Comparison of ENCODE assay signal across 8 cellular contexts in genomic region chr17:82698974-82699442, GRCh38. TPM values are rescaled to one million over a fixed set of nuclear protein-coding genes. Genes with fewer than 3 reads are reported as not detected.
DNase-seq lines count a peak whose midpoint lies in the region; ATAC-seq, FAIRE-seq and TF ChIP-seq lines count a peak whose summit lies in the region.

No MANE protein-coding gene starts in this region.

- no peak for TF ChIP-seq CTCF in CD8-positive, alpha-beta T cell (IDR thresholded peaks at IDR 0.05)
- TF ChIP-seq CTCF in HFFc6 (IDR thresholded peaks at IDR 0.05) (no peak), kidney epithelial cell (IDR thresholded peaks at IDR 0.05; ENCODE audit: insufficient read depth, low read length, poor library complexity, severe bottlenecking) (no peak), thyroid gland (IDR thresholded peaks at IDR 0.05) (no peak)

- H3K4me3 ChIP-seq in CD8-positive, alpha-beta T cell (ENCODE audit: low read depth, low read length), result peak overlapping the region; percentile 86
- H3K4me3 ChIP-seq in kidney epithelial cell (ENCODE audit: low read depth, low read length) (peak overlapping the region; percentile 62), thyroid gland (replicated peaks in 1 of 3) (peak overlapping the region in 2 of 3 donors; percentile 33 to 80)

- no peak for ATAC-seq in CD8-positive, alpha-beta T cell

- peaks cover 2% of the 10 kb centered on the region for H3K27me3 Mint-ChIP-seq in CD8-positive, alpha-beta T cell (ENCODE audit: low read depth)
- peaks cover 7% of the 10 kb centered on the region for H3K27me3 Mint-ChIP-seq in HFFc6 (ENCODE audit: insufficient read depth)
- H3K27me3 Mint-ChIP-seq in activated CD4-positive, alpha-beta memory T cell treated with anti-CD3 and anti-CD28 coated beads, Interleukin-2, amount 10 ng/mL, durations not matched to agents 7 days and 5 days, result peaks cover 21% of the 10 kb centered on the region

- POLR2A ChIA-PET in CD8-positive, alpha-beta T cell (lab: Charles Lee), result no interaction called here
- POLR2A ChIA-PET in activated CD4-positive, alpha-beta memory T cell treated with anti-CD3 and anti-CD28 coated beads, Interleukin-2, amount 10 ng/mL, durations not matched to agents 7 days and 5 days (lab: Charles Lee), result interaction anchor here (1.0 kb wide), 1 partner anchor 18 kb away, joined by 3 read pairs; no protein-coding TSS in a partner anchor

- WGBS in thyroid gland, 2 donors, result 6 to 50% methylated on average over 1 to 17 of the region's 45 CpGs

- peak overlapping the region; percentile 85 for H3K4me3 Mint-ChIP-seq in CD8-positive, alpha-beta T cell
- peak overlapping the region; percentile 86 for H3K4me3 Mint-ChIP-seq in HFFc6
- peak overlapping the region; percentile 73 for H3K4me3 Mint-ChIP-seq in activated CD4-positive, alpha-beta memory T cell treated with anti-CD3 and anti-CD28 coated beads, Interleukin-2, amount 10 ng/mL, durations not matched to agents 7 days and 5 days

- CTCF ChIA-PET in CD8-positive, alpha-beta T cell (lab: Charles Lee), result no interaction called here
- CTCF ChIA-PET in activated CD4-positive, alpha-beta memory T cell treated with anti-CD3 and anti-CD28 coated beads, Interleukin-2, amount 10 ng/mL, durations not matched to agents 7 days and 5 days (lab: Charles Lee), result interaction anchor here (0.6 kb wide), 1 partner anchor 745 kb away, joined by 3 read pairs; no protein-coding TSS in a partner anchor

- no peak for DNase-seq in CD8-positive, alpha-beta T cell
- DNase-seq in HFFc6, result no peak
- no peak for DNase-seq in activated CD4-positive, alpha-beta memory T cell treated with anti-CD3 and anti-CD28 coated beads, Interleukin-2, amount 10 ng/mL, durations not matched to agents 7 days and 5 days
- DNase-seq in kidney epithelial cell (ENCODE audit: low read depth), result no peak
- DNase-seq in thyroid gland, result no peak
- DNase-seq in NCI-H187 (lab: John Stamatoyannopoulos, UW), result no peak
- DNase-seq in frontal cortex (ENCODE audit: low spot score in 2 of 2), result no peak
- no peak for DNase-seq in AG20443 (ENCODE audit: low spot score)

- TF ChIP-seq POLR2A in thyroid gland (IDR thresholded peaks at IDR 0.05), result no peak

- no peak overlapping the region for H3K27ac Mint-ChIP-seq in CD8-positive, alpha-beta T cell
- no peak overlapping the region for H3K27ac Mint-ChIP-seq in HFFc6
- H3K27ac Mint-ChIP-seq in activated CD4-positive, alpha-beta memory T cell treated with anti-CD3 and anti-CD28 coated beads, Interleukin-2, amount 10 ng/mL, durations not matched to agents 7 days and 5 days, result no peak overlapping the region

- peaks cover 6% of the 10 kb centered on the region for H3K36me3 Mint-ChIP-seq in CD8-positive, alpha-beta T cell
- peaks cover 14% of the 10 kb centered on the region for H3K36me3 Mint-ChIP-seq in HFFc6 (ENCODE audit: low read depth)
- H3K36me3 Mint-ChIP-seq in activated CD4-positive, alpha-beta memory T cell treated with anti-CD3 and anti-CD28 coated beads, Interleukin-2, amount 10 ng/mL, durations not matched to agents 7 days and 5 days (ENCODE audit: low read depth), result peaks cover 6% of the 10 kb centered on the region

- H3K27me3 ChIP-seq in CD8-positive, alpha-beta T cell (ENCODE audit: insufficient read depth, low read length), result no peaks in the 10 kb centered on the region
- peaks cover 10% of the 10 kb centered on the region for H3K27me3 ChIP-seq in kidney epithelial cell (ENCODE audit: control insufficient read depth, insufficient read depth, low read length)
- H3K27me3 ChIP-seq in thyroid gland, result no peaks in the 10 kb centered on the region

- peak overlapping the region; percentile 33 for H3K27ac ChIP-seq in CD8-positive, alpha-beta T cell (ENCODE audit: low read depth, low read length)
- no peak overlapping the region for H3K27ac ChIP-seq in thyroid gland

- H3K4me1 ChIP-seq in CD8-positive, alpha-beta T cell (ENCODE audit: insufficient read depth, low read length), result peaks cover 17% of the 10 kb centered on the region
- peaks cover 7 to 16% of the 10 kb centered on the region in 2 donors for H3K4me1 ChIP-seq in thyroid gland

- peaks cover 6% of the 10 kb centered on the region for H3K9me3 ChIP-seq in CD8-positive, alpha-beta T cell (ENCODE audit: low read length)
- no peaks in the 10 kb centered on the region for H3K9me3 ChIP-seq in thyroid gland

- H3K9me3 Mint-ChIP-seq in CD8-positive, alpha-beta T cell, result peaks cover 5% of the 10 kb centered on the region
- peaks cover 21% of the 10 kb centered on the region for H3K9me3 Mint-ChIP-seq in HFFc6
- H3K9me3 Mint-ChIP-seq in activated CD4-positive, alpha-beta memory T cell treated with anti-CD3 and anti-CD28 coated beads, Interleukin-2, amount 10 ng/mL, durations not matched to agents 7 days and 5 days, result peaks cover 7% of the 10 kb centered on the region

- intact Hi-C loops in CD8-positive, alpha-beta T cell (cut with DNase I, micrococcal nuclease), result loop anchor here (1.0 to 5.0 kb wide), 7 partner anchors 17 to 867 kb away; partner anchors contain the start of genes FN3KRP (in 2 of the 2), MCRIP1 (in 1 of the 2), NARF (in 1 of the 2) and TBCD (in 1 of the 2)
- intact Hi-C loops in thyroid gland (cut with DNase I), result loop anchor here (2.0 kb wide), 1 partner anchor 18 kb away; the partner anchor contains the start of gene FN3KRP

- H3K36me3 ChIP-seq in CD8-positive, alpha-beta T cell (ENCODE audit: insufficient read depth, low read length), result no peaks in the 10 kb centered on the region
- H3K36me3 ChIP-seq in kidney epithelial cell (ENCODE audit: control insufficient read depth, insufficient read depth, low read length) (no peaks in the 10 kb centered on the region), thyroid gland (no peaks in the 10 kb centered on the region)

- peaks cover 18% of the 10 kb centered on the region for H3K4me1 Mint-ChIP-seq in CD8-positive, alpha-beta T cell (ENCODE audit: low read depth)
- H3K4me1 Mint-ChIP-seq in HFFc6 (ENCODE audit: low read depth), result peaks cover 6% of the 10 kb centered on the region; the same call in 1 of the 2 replicates
- peaks cover 12% of the 10 kb centered on the region for H3K4me1 Mint-ChIP-seq in activated CD4-positive, alpha-beta memory T cell treated with anti-CD3 and anti-CD28 coated beads, Interleukin-2, amount 10 ng/mL, durations not matched to agents 7 days and 5 days

- no peak for FAIRE-seq in frontal cortex (lab: Jason Lieb, UNC)

RNA-seq across cellular contexts. Expression of gene RAB40B, which starts 0.5 kb away (rescaled TPM):
- 1 to 10 TPM; 1.1 to 1.2 TPM for total RNA-seq in CD8-positive, alpha-beta T cell
- 10 to 100 TPM in 2 of 6 experiments, 1 to 10 TPM in 4; 8.0 to 14.8 (median 9.3) TPM for total RNA-seq in HFFc6 (2021; fragmentation: NEBNext Ultra II Directional; extraction: Animal tissue kit (Norgen Biotek cat#: 25700))
- 1 to 10 TPM; 1.4 to 2.0 TPM for total RNA-seq in activated CD4-positive, alpha-beta memory T cell treated with anti-CD3 and anti-CD28 coated beads, Interleukin-2, amount 10 ng/mL, durations not matched to agents 7 days and 5 days
- 5.3 and 7.3 TPM in 2 replicates for total RNA-seq in kidney epithelial cell
- 10 to 100 TPM in 2 of 4 donors, 1 to 10 TPM in 2; 6.2 to 19.3 (median 11.3) TPM for total RNA-seq in thyroid gland
- total RNA-seq in frontal cortex, result 18.3 TPM

RNA-seq across cellular contexts. Expression of gene FN3KRP, which starts 17.5 kb away (rescaled TPM):
- 10 to 100 TPM; 29.3 to 30.9 TPM for total RNA-seq in CD8-positive, alpha-beta T cell
- total RNA-seq in HFFc6 (2021; fragmentation: NEBNext Ultra II Directional; extraction: Animal tissue kit (Norgen Biotek cat#: 25700)), result 10 to 100 TPM; 27.7 to 36.3 (median 33.7) TPM
- 10 to 100 TPM; 30.4 to 32.1 TPM for total RNA-seq in activated CD4-positive, alpha-beta memory T cell treated with anti-CD3 and anti-CD28 coated beads, Interleukin-2, amount 10 ng/mL, durations not matched to agents 7 days and 5 days
- total RNA-seq in kidney epithelial cell, result 22.0 and 25.3 TPM in 2 replicates
- 100 to 1,000 TPM in 1 of 4 donors, 10 to 100 TPM in 2, 1 to 10 TPM in 1; 9.3 to 122 (median 16.2) TPM for total RNA-seq in thyroid gland
- 24.1 TPM for total RNA-seq in frontal cortex

RNA-seq across cellular contexts. Expression of gene FN3K, which starts 36.4 kb away (rescaled TPM):
- total RNA-seq in CD8-positive, alpha-beta T cell, result 1 to 10 TPM; 3.1 to 3.4 TPM
- total RNA-seq in HFFc6 (2021; fragmentation: NEBNext Ultra II Directional; extraction: Animal tissue kit (Norgen Biotek cat#: 25700)), result 1 to 10 TPM in 5 of 6 experiments, under 1 TPM in 1; 0.96 to 2.9 (median 1.6) TPM
- total RNA-seq in activated CD4-positive, alpha-beta memory T cell treated with anti-CD3 and anti-CD28 coated beads, Interleukin-2, amount 10 ng/mL, durations not matched to agents 7 days and 5 days, result 1 to 10 TPM; 2.4 to 3.7 TPM
- total RNA-seq in kidney epithelial cell (5.8 and 12.1 TPM in 2 replicates), thyroid gland (10 to 100 TPM in 3 of 4 donors, 1 to 10 TPM in 1; 7.2 to 13.3 (median 12.0) TPM), frontal cortex (9.8 TPM)

RNA-seq across cellular contexts. Expression of gene WDR45B, which starts 50.8 kb away (rescaled TPM):
- total RNA-seq in CD8-positive, alpha-beta T cell, result 100 to 1,000 TPM; 103 to 107 TPM
- total RNA-seq in HFFc6 (2021; fragmentation: NEBNext Ultra II Directional; extraction: Animal tissue kit (Norgen Biotek cat#: 25700)), result 10 to 100 TPM; 60.6 to 73.5 (median 66.3) TPM
- 10 to 100 TPM; 41.0 to 42.9 TPM for total RNA-seq in activated CD4-positive, alpha-beta memory T cell treated with anti-CD3 and anti-CD28 coated beads, Interleukin-2, amount 10 ng/mL, durations not matched to agents 7 days and 5 days
- total RNA-seq in kidney epithelial cell (98.2 and 102 TPM in 2 replicates), thyroid gland (10 to 100 TPM; 79.3 to 95.9 (median 84.2) TPM), frontal cortex (45.2 TPM)

RNA-seq across cellular contexts. Expression of gene TBCD, which starts 52.9 kb away (rescaled TPM):
- 10 to 100 TPM; 78.3 to 91.2 TPM for total RNA-seq in CD8-positive, alpha-beta T cell
- 10 to 100 TPM; 47.3 to 67.6 (median 62.5) TPM for total RNA-seq in HFFc6 (2021; fragmentation: NEBNext Ultra II Directional; extraction: Animal tissue kit (Norgen Biotek cat#: 25700))
- 100 to 1,000 TPM; 133 to 135 TPM for total RNA-seq in activated CD4-positive, alpha-beta memory T cell treated with anti-CD3 and anti-CD28 coated beads, Interleukin-2, amount 10 ng/mL, durations not matched to agents 7 days and 5 days
- 69.6 and 79.6 TPM in 2 replicates for total RNA-seq in kidney epithelial cell
- total RNA-seq in thyroid gland, result 10 to 100 TPM; 72.6 to 85.9 (median 79.6) TPM
- 73.8 TPM for total RNA-seq in frontal cortex
